Comparison of ENCODE assay signal across 8 cellular contexts in the genomic region with DNA sequence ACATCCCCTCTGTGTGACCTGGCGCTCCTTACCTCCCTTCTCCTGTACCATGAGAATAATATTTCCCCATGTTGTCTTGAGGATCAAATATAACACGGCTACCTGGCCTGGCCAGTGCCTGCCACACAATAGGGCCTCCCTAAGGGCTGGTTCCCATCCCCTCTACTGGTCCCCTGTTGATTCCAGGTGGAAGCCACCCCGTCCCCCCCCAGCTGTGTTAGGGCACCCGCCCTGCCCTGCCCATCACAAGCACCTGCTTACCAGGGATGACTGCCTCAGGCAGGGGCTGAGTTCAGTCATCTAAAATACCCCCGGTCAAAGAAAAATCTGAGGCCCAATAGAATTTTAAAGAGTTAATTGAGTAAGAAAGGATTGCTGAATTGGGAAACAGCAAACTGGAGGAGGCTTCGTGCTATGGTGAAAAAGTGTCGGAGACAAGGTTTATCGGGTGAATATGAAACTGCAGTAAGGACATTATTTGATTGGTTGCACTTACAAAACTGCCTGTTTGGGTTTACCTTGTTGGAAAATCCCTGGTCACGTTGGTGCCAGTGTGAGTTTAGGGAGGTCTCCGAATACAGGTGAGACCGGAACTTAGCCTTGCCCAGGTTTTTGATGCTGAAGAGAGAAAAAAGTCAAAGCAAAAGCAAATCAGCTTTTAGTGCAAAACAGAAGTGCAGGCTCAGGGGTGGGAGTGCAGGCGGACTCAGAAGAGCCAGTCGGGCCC. TPM values are rescaled to one million over a fixed set of nuclear protein-coding genes. Genes with fewer than 3 reads are reported as not detected.
DNase-seq lines count a peak whose midpoint lies in the region; ATAC-seq and TF ChIP-seq lines count a peak whose summit lies in the region.

No MANE protein-coding gene starts in this region.

- TF ChIP-seq EP300 in esophagus muscularis mucosa (IDR thresholded peaks at IDR 0.05) = no peak

- WGBS in esophagus muscularis mucosa = 81% methylated on average over 11 of the region's 13 CpGs

- H3K27ac ChIP-seq in esophagus muscularis mucosa (replicated peaks in 1 of 4) (peak overlapping the region; percentile 52 to 68 (median 64)), gastrocnemius medialis (peak overlapping the region; percentile 13 to 55 (median 50))

- DNase-seq in T-helper 1 cell (no peak), T-helper 17 cell (no peak), esophagus muscularis mucosa (ENCODE audit: extremely low spot score) (no peak), gastrocnemius medialis (no peak), NCI-H526 (lab: John Stamatoyannopoulos, UW) (no peak), EL (no peak)
- no peak for DNase-seq in activated effector memory CD4-positive, alpha-beta T cell treated with Interleukin-2 at 50 U/mL for 16 hours

- TF ChIP-seq POLR2A in esophagus muscularis mucosa (IDR thresholded peaks at IDR 0.05; ENCODE audit: low read depth) (no peak), gastrocnemius medialis (IDR thresholded peaks at IDR 0.05) (no peak)

- in situ Hi-C loops in gastrocnemius medialis (cut with MboI; ENCODE audit: low sequenced_read_pairs in 4 of 4) = no loop called here

- TF ChIP-seq CTCF in esophagus muscularis mucosa (IDR thresholded peaks at IDR 0.05) (no peak), gastrocnemius medialis (IDR thresholded peaks at IDR 0.05 in 4 of 5, conservative IDR thresholded peaks at IDR 0.05 in 1 of 5) (no peak)

- peak overlapping the region; percentile 61 for H3K4me3 Mint-ChIP-seq in T-helper 1 cell treated with Interleukin-12 subunit alpha and Interleukin-12 subunit beta and Interleukin-4 antibody, amounts not matched to agents 30 μg/mL and 1 μg/mL, for 36 hours
- peak overlapping the region; percentile 88 for H3K4me3 Mint-ChIP-seq in T-helper 17 cell

- peaks cover 58% of the 10 kb centered on the region for H3K4me1 Mint-ChIP-seq in T-helper 1 cell treated with Interleukin-12 subunit alpha and Interleukin-12 subunit beta and Interleukin-4 antibody, amounts not matched to agents 30 μg/mL and 1 μg/mL, for 36 hours (ENCODE audit: low read depth)
- H3K4me1 Mint-ChIP-seq in T-helper 17 cell = peaks cover 45% of the 10 kb centered on the region

- H3K9me3 Mint-ChIP-seq in T-helper 1 cell treated with Interleukin-12 subunit alpha and Interleukin-12 subunit beta and Interleukin-4 antibody, amounts not matched to agents 30 μg/mL and 1 μg/mL, for 36 hours = no peaks in the 10 kb centered on the region

- H3K27me3 Mint-ChIP-seq in T-helper 1 cell treated with Interleukin-12 subunit alpha and Interleukin-12 subunit beta and Interleukin-4 antibody, amounts not matched to agents 30 μg/mL and 1 μg/mL, for 36 hours (ENCODE audit: low read depth) = no peaks in the 10 kb centered on the region
- H3K27me3 Mint-ChIP-seq in T-helper 17 cell = no peaks in the 10 kb centered on the region

- no peaks in the 10 kb centered on the region for H3K27me3 ChIP-seq in esophagus muscularis mucosa
- H3K27me3 ChIP-seq in gastrocnemius medialis = no peaks in the 10 kb centered on the region

- H3K4me3 ChIP-seq in esophagus muscularis mucosa = no peak overlapping the region
- no peak overlapping the region for H3K4me3 ChIP-seq in gastrocnemius medialis

- H3K9me3 ChIP-seq in T-helper 17 cell (ENCODE audit: control insufficient read depth, low read length, poor library complexity, severe bottlenecking) (no peaks in the 10 kb centered on the region), esophagus muscularis mucosa (no peaks in the 10 kb centered on the region), gastrocnemius medialis (no peaks in the 10 kb centered on the region)

- H3K36me3 ChIP-seq in esophagus muscularis mucosa (peaks cover 0 to 41% (median 29%) of the 10 kb centered on the region in 4 donors), gastrocnemius medialis (no peaks in the 10 kb centered on the region)

- peaks cover 48 to 65% (median 57%) of the 10 kb centered on the region in 4 donors for H3K4me1 ChIP-seq in esophagus muscularis mucosa
- H3K4me1 ChIP-seq in gastrocnemius medialis = peaks cover 5 to 9% of the 10 kb centered on the region in 2 donors

- peak; percentile 74 for ATAC-seq in T-helper 17 cell
- no peak for ATAC-seq in gastrocnemius medialis

- peak overlapping the region; percentile 89 for H3K27ac Mint-ChIP-seq in T-helper 1 cell treated with Interleukin-12 subunit alpha and Interleukin-12 subunit beta and Interleukin-4 antibody, amounts not matched to agents 30 μg/mL and 1 μg/mL, for 36 hours
- peak overlapping the region; percentile 96 for H3K27ac Mint-ChIP-seq in T-helper 17 cell

- intact Hi-C loops in esophagus muscularis mucosa (cut with DNase I) = loop anchor here (5.0 kb wide), 1 partner anchor 56 kb away; a partner anchor contains a TSS
- intact Hi-C loops in gastrocnemius medialis (cut with DNase I; ENCODE audit: low total_unique reads) = no loop called here

- peaks cover 61% of the 10 kb centered on the region for H3K36me3 Mint-ChIP-seq in T-helper 1 cell treated with Interleukin-12 subunit alpha and Interleukin-12 subunit beta and Interleukin-4 antibody, amounts not matched to agents 30 μg/mL and 1 μg/mL, for 36 hours (ENCODE audit: low read depth)
- H3K36me3 Mint-ChIP-seq in T-helper 17 cell (ENCODE audit: low read depth) = peaks cover 3% of the 10 kb centered on the region

RNA-seq across cellular contexts. Expression of a gene that starts 5.2 kb away (rescaled TPM):
- total RNA-seq in T-helper 17 cell = 10 to 100 TPM; 12.5 to 15.0 TPM
- 10 to 100 TPM; 19.0 to 48.8 (median 28.0) TPM for total RNA-seq in esophagus muscularis mucosa
- total RNA-seq in gastrocnemius medialis = 10 to 100 TPM in 1 of 4 donors, 1 to 10 TPM in 2, under 1 TPM in 1; 0.87 to 11.1 (median 6.2) TPM

RNA-seq across cellular contexts. Expression of a gene that starts 18.8 kb away (rescaled TPM):
- 10 to 100 TPM; 36.9 to 42.9 TPM for total RNA-seq in T-helper 17 cell
- total RNA-seq in esophagus muscularis mucosa = 10 to 100 TPM; 22.0 to 41.9 (median 34.4) TPM
- total RNA-seq in gastrocnemius medialis = 10 to 100 TPM in 3 of 4 donors, 1 to 10 TPM in 1; 8.7 to 25.5 (median 20.9) TPM

RNA-seq across cellular contexts. Expression of a gene that starts 56.5 kb away (rescaled TPM):
- under 1 TPM in 1 of 2 donors, not detected in 1; 0.22 TPM for total RNA-seq in T-helper 17 cell
- total RNA-seq in esophagus muscularis mucosa = 10 to 100 TPM in 1 of 4 donors, 1 to 10 TPM in 2, under 1 TPM in 1; 0.19 to 24.7 (median 1.6) TPM
- 1 to 10 TPM in 3 of 4 donors, not detected in 1; 1.5 to 2.3 (median 2.0) TPM for total RNA-seq in gastrocnemius medialis
